Comparison of ENCODE assay signal across 24 cellular contexts in genomic region chr13:105345116-105345515, GRCh38.
"Had no signal": no experiment of that assay in that cellular context is flagged by ENCODE, and none has a peak within 500 bp of the region (broad histone marks: within the 10 kb centered on the region; RNA-seq: fewer than 3 reads in every experiment).

No MANE protein-coding gene starts in this region.

- H3K36me3 Mint-ChIP-seq: activated naive CD4-positive, alpha-beta T cell treated with anti-CD3 and anti-CD28 coated beads, Interleukin-2, amount 10 ng/mL, durations not matched to agents 7 days and 5 days; activated naive CD8-positive, alpha-beta T cell treated with anti-CD3 and anti-CD28 coated beads for 36 hours had no signal

- H3K27me3 ChIP-seq: brain microvascular endothelial cell, cardiac muscle cell had no signal

- ATAC-seq: activated T-cell treated with anti-CD3 and anti-CD28 coated beads, Interleukin-2, amount 50 U/mL, for 72 hours; Panc1; T-helper 17 cell had no signal

- H3K9me3 Mint-ChIP-seq: activated B cell treated with CpG ODN at 0.5 μM for 24 hours; activated CD4-positive, alpha-beta T cell treated with anti-CD3 and anti-CD28 coated beads, Interleukin-2, amount 10 ng/mL, durations not matched to agents 24 days and 14 days; activated naive CD4-positive, alpha-beta T cell treated with anti-CD3 and anti-CD28 coated beads, Interleukin-2, amount 10 ng/mL, durations not matched to agents 7 days and 5 days; activated naive CD8-positive, alpha-beta T cell treated with anti-CD3 and anti-CD28 coated beads for 36 hours; activated T-cell treated with anti-CD3 and anti-CD28 coated beads, Interleukin-2, amount 50 U/mL, for 72 hours; activated T-helper 2 cell treated with anti-CD3 and anti-CD28 coated beads, Interferon-gamma antibody, Interleukin-2, Interleukin-4, amounts not matched to agents 10 μg/mL and 5 μg/mL and 100 μg/mL, durations not matched to agents 14 hours and 24 hours and 36 hours had no signal

- DNase-seq: activated B cell treated with CpG ODN at 0.5 μM for 24 hours; activated CD4-positive, alpha-beta T cell treated with anti-CD3 and anti-CD28 coated beads for 1 hour; activated CD4-positive, alpha-beta T cell treated with anti-CD3 and anti-CD28 coated beads, Interleukin-2, amount 10 ng/mL, durations not matched to agents 24 days and 14 days; activated CD4-positive, alpha-beta T cell treated with anti-CD3 and anti-CD28 coated beads, Interleukin-2, amount 50 U/mL, for 48 hours; activated CD8-positive, alpha-beta memory T cell treated with anti-CD3 and anti-CD28 coated beads, Interleukin-2, amount 50 U/mL, for 4 hours; activated gamma-delta T cell treated with Interleukin-2 at 50 U/mL for 16 hours; activated naive CD4-positive, alpha-beta T cell treated with anti-CD3 and anti-CD28 coated beads, Interleukin-2, amount 10 ng/mL, durations not matched to agents 7 days and 5 days; activated naive CD8-positive, alpha-beta T cell treated with anti-CD3 and anti-CD28 coated beads for 36 hours; activated T-cell treated with anti-CD3 and anti-CD28 coated beads, Interleukin-2, amount 50 U/mL, for 72 hours; brain microvascular endothelial cell; Kasumi-1; KBM-7; NCI-H146; NCI-H187 treated with DMSO at 0.1 percent for 48 hours; NCI-H510A treated with DMSO at 0.1 percent for 48 hours; NCI-H69; NK-92 treated with Interleukin-12 subunit alpha and Interleukin-12 subunit beta, amount 100 ng/mL, for 24 hours; OCI-M1; SHP77 treated with DMSO at 0.1 percent for 48 hours; T-helper 17 cell; T-helper 9 cell had no signal

- H3K27ac ChIP-seq: cardiac muscle cell had no signal

- H3K27ac Mint-ChIP-seq: activated B cell treated with CpG ODN at 0.5 μM for 24 hours; activated CD4-positive, alpha-beta T cell treated with anti-CD3 and anti-CD28 coated beads, Interleukin-2, amount 10 ng/mL, durations not matched to agents 24 days and 14 days; activated naive CD4-positive, alpha-beta T cell treated with anti-CD3 and anti-CD28 coated beads, Interleukin-2, amount 10 ng/mL, durations not matched to agents 7 days and 5 days; activated naive CD8-positive, alpha-beta T cell treated with anti-CD3 and anti-CD28 coated beads for 36 hours; activated T-cell treated with anti-CD3 and anti-CD28 coated beads, Interleukin-2, amount 50 U/mL, for 72 hours; activated T-helper 2 cell treated with anti-CD3 and anti-CD28 coated beads, Interferon-gamma antibody, Interleukin-2, Interleukin-4, amounts not matched to agents 10 μg/mL and 5 μg/mL and 100 μg/mL, durations not matched to agents 14 hours and 24 hours and 36 hours; T-helper 17 cell had no signal

- H3K4me3 ChIP-seq: cardiac muscle cell had no signal

- H3K27me3 Mint-ChIP-seq: activated B cell treated with CpG ODN at 0.5 μM for 24 hours; activated CD4-positive, alpha-beta T cell treated with anti-CD3 and anti-CD28 coated beads, Interleukin-2, amount 10 ng/mL, durations not matched to agents 24 days and 14 days; activated naive CD4-positive, alpha-beta T cell treated with anti-CD3 and anti-CD28 coated beads, Interleukin-2, amount 10 ng/mL, durations not matched to agents 7 days and 5 days; activated naive CD8-positive, alpha-beta T cell treated with anti-CD3 and anti-CD28 coated beads for 36 hours; T-helper 17 cell had no signal

- H3K36me3 ChIP-seq: brain microvascular endothelial cell, cardiac muscle cell had no signal

- H3K4me3 Mint-ChIP-seq: activated B cell treated with CpG ODN at 0.5 μM for 24 hours; activated CD4-positive, alpha-beta T cell treated with anti-CD3 and anti-CD28 coated beads, Interleukin-2, amount 10 ng/mL, durations not matched to agents 24 days and 14 days; activated naive CD4-positive, alpha-beta T cell treated with anti-CD3 and anti-CD28 coated beads, Interleukin-2, amount 10 ng/mL, durations not matched to agents 7 days and 5 days; activated naive CD8-positive, alpha-beta T cell treated with anti-CD3 and anti-CD28 coated beads for 36 hours; activated T-cell treated with anti-CD3 and anti-CD28 coated beads, Interleukin-2, amount 50 U/mL, for 72 hours; T-helper 17 cell had no signal

- H3K4me1 Mint-ChIP-seq: activated B cell treated with CpG ODN at 0.5 μM for 24 hours; activated CD4-positive, alpha-beta T cell treated with anti-CD3 and anti-CD28 coated beads, Interleukin-2, amount 10 ng/mL, durations not matched to agents 24 days and 14 days; activated naive CD4-positive, alpha-beta T cell treated with anti-CD3 and anti-CD28 coated beads, Interleukin-2, amount 10 ng/mL, durations not matched to agents 7 days and 5 days; T-helper 17 cell had no signal
